Comparison of ENCODE assay signal across 9 cellular contexts in genomic region chr11:61947486-61948210, GRCh38. TPM values are rescaled to one million over a fixed set of nuclear protein-coding genes. Genes with fewer than 3 reads are reported as not detected.
DNase-seq lines count a peak whose midpoint lies in the region; ATAC-seq lines count a peak whose summit lies in the region.
"Had no signal": no experiment of that assay in that cellular context is flagged by ENCODE, and none has a peak within 500 bp of the region (broad histone marks: within the 10 kb centered on the region; RNA-seq: fewer than 3 reads in every experiment).

No MANE protein-coding gene starts in this region.

- no peaks in the 10 kb centered on the region for H3K36me3 Mint-ChIP-seq in activated CD4-positive, alpha-beta memory T cell treated with anti-CD3 and anti-CD28 coated beads, Interleukin-2, amount 10 ng/mL, durations not matched to agents 7 days and 5 days (ENCODE audit: low read depth)
- H3K36me3 Mint-ChIP-seq in memory B cell: no peaks in the 10 kb centered on the region
- no peaks in the 10 kb centered on the region for H3K36me3 Mint-ChIP-seq in stimulated activated effector memory CD8-positive, alpha-beta T cell treated with anti-CD3 and anti-CD28 coated beads, Interleukin-12 subunit alpha, Interleukin-12 subunit beta, amount 100 ng/mL, for 72 hours
- H3K36me3 Mint-ChIP-seq: IgD-negative memory B cell had no signal

- H3K27ac Mint-ChIP-seq in activated CD4-positive, alpha-beta memory T cell treated with anti-CD3 and anti-CD28 coated beads, Interleukin-2, amount 10 ng/mL, durations not matched to agents 7 days and 5 days: no peak overlapping the region
- H3K27ac Mint-ChIP-seq in memory B cell: no peak overlapping the region
- H3K27ac Mint-ChIP-seq in stimulated activated effector memory CD8-positive, alpha-beta T cell treated with anti-CD3 and anti-CD28 coated beads, Interleukin-12 subunit alpha, Interleukin-12 subunit beta, amount 100 ng/mL, for 72 hours: no peak overlapping the region

- peak; percentile 85 for ATAC-seq in memory B cell (ENCODE audit: low read depth)
- peak; percentile 75 for ATAC-seq in stimulated activated effector memory CD8-positive, alpha-beta T cell treated with anti-CD3 and anti-CD28 coated beads, Interleukin-12 subunit alpha, Interleukin-12 subunit beta, amount 100 ng/mL, for 72 hours
- no peak for ATAC-seq in HG03565 (IDR thresholded peaks at IDR 0.05; ENCODE audit: unreplicated experiment)

- DNase-seq in COLO829 (ENCODE audit: low spot score) (peak; percentile 93), HuH-7 (ENCODE audit: low spot score) (peak; percentile 98), NOMO-1 treated with DMSO at 0.1 percent for 48 hours (lab: John Stamatoyannopoulos, UW; ENCODE audit: unreplicated experiment) (peak; percentile 76), memory B cell (ENCODE audit: low spot score in 2 of 2) (peak; percentile 63 to 72)
- DNase-seq in activated CD4-positive, alpha-beta memory T cell treated with anti-CD3 and anti-CD28 coated beads, Interleukin-2, amount 10 ng/mL, durations not matched to agents 7 days and 5 days: peak; percentile 73
- DNase-seq in effector CD8-positive, alpha-beta T cell (lab: John Stamatoyannopoulos, UW): peak; percentile 30
- DNase-seq in stimulated activated effector memory CD8-positive, alpha-beta T cell treated with anti-CD3 and anti-CD28 coated beads, Interleukin-12 subunit alpha, Interleukin-12 subunit beta, amount 100 ng/mL, for 72 hours (ENCODE audit: low spot score in 2 of 2): peak; percentile 42 to 74

- H3K4me3 Mint-ChIP-seq in activated CD4-positive, alpha-beta memory T cell treated with anti-CD3 and anti-CD28 coated beads, Interleukin-2, amount 10 ng/mL, durations not matched to agents 7 days and 5 days: no peak overlapping the region
- no peak overlapping the region for H3K4me3 Mint-ChIP-seq in memory B cell
- no peak overlapping the region for H3K4me3 Mint-ChIP-seq in stimulated activated effector memory CD8-positive, alpha-beta T cell treated with anti-CD3 and anti-CD28 coated beads, Interleukin-12 subunit alpha, Interleukin-12 subunit beta, amount 100 ng/mL, for 72 hours

- CTCF ChIA-PET in activated CD4-positive, alpha-beta memory T cell treated with anti-CD3 and anti-CD28 coated beads, Interleukin-2, amount 10 ng/mL, durations not matched to agents 7 days and 5 days (lab: Charles Lee): interaction anchor here (0.7 to 7.9 kb wide), 28 partner anchors 11 to 477 kb away, joined by 3 to 96 read pairs (median 5); partner anchors contain the start of gene FTH1

- POLR2A ChIA-PET in activated CD4-positive, alpha-beta memory T cell treated with anti-CD3 and anti-CD28 coated beads, Interleukin-2, amount 10 ng/mL, durations not matched to agents 7 days and 5 days (lab: Charles Lee): interaction anchor here (0.5 to 1.7 kb wide), 3 partner anchors 20 to 150 kb away, joined by 3 to 5 read pairs (median 3); partner anchors contain the start of gene FTH1

- peaks cover 5% of the 10 kb centered on the region for H3K27me3 Mint-ChIP-seq in activated CD4-positive, alpha-beta memory T cell treated with anti-CD3 and anti-CD28 coated beads, Interleukin-2, amount 10 ng/mL, durations not matched to agents 7 days and 5 days
- peaks cover 4% of the 10 kb centered on the region for H3K27me3 Mint-ChIP-seq in memory B cell

- no peaks in the 10 kb centered on the region for H3K9me3 Mint-ChIP-seq in activated CD4-positive, alpha-beta memory T cell treated with anti-CD3 and anti-CD28 coated beads, Interleukin-2, amount 10 ng/mL, durations not matched to agents 7 days and 5 days
- H3K9me3 Mint-ChIP-seq in memory B cell: no peaks in the 10 kb centered on the region
- no peaks in the 10 kb centered on the region for H3K9me3 Mint-ChIP-seq in stimulated activated effector memory CD8-positive, alpha-beta T cell treated with anti-CD3 and anti-CD28 coated beads, Interleukin-12 subunit alpha, Interleukin-12 subunit beta, amount 100 ng/mL, for 72 hours
- H3K9me3 Mint-ChIP-seq: IgD-negative memory B cell had no signal

- H3K4me1 Mint-ChIP-seq in activated CD4-positive, alpha-beta memory T cell treated with anti-CD3 and anti-CD28 coated beads, Interleukin-2, amount 10 ng/mL, durations not matched to agents 7 days and 5 days: peaks cover 2% of the 10 kb centered on the region
- H3K4me1 Mint-ChIP-seq in memory B cell: peaks cover 11% of the 10 kb centered on the region
- H3K4me1 Mint-ChIP-seq in stimulated activated effector memory CD8-positive, alpha-beta T cell treated with anti-CD3 and anti-CD28 coated beads, Interleukin-12 subunit alpha, Interleukin-12 subunit beta, amount 100 ng/mL, for 72 hours: no peaks in the 10 kb centered on the region

RNA-seq across cellular contexts. Expression of gene BEST1, which starts 2.5 kb away (rescaled TPM):
- under 1 TPM; 0.25 to 0.30 TPM for total RNA-seq in activated CD4-positive, alpha-beta memory T cell treated with anti-CD3 and anti-CD28 coated beads, Interleukin-2, amount 10 ng/mL, durations not matched to agents 7 days and 5 days

RNA-seq across cellular contexts. Expression of gene FTH1, which starts 19.8 kb away (rescaled TPM):
- total RNA-seq in activated CD4-positive, alpha-beta memory T cell treated with anti-CD3 and anti-CD28 coated beads, Interleukin-2, amount 10 ng/mL, durations not matched to agents 7 days and 5 days: 1,000 to 10,000 TPM; 1,164 to 1,189 TPM

RNA-seq across cellular contexts. Expression of gene RAB3IL1, which starts 30.3 kb away (rescaled TPM):
- not detected for total RNA-seq in activated CD4-positive, alpha-beta memory T cell treated with anti-CD3 and anti-CD28 coated beads, Interleukin-2, amount 10 ng/mL, durations not matched to agents 7 days and 5 days

RNA-seq across cellular contexts. Expression of gene FADS3, which starts 56.3 kb away (rescaled TPM):
- 1 to 10 TPM; 5.2 to 5.4 TPM for total RNA-seq in activated CD4-positive, alpha-beta memory T cell treated with anti-CD3 and anti-CD28 coated beads, Interleukin-2, amount 10 ng/mL, durations not matched to agents 7 days and 5 days

Comparison
In these comparisons a context has a peak if more than half of its experiments do, and no peak if none do; other contexts are left out.
1. DNase-seq: peak in every context shown above with its lines; median percentile 98 in HuH-7; 93 in COLO829; 76 in NOMO-1 treated with DMSO at 0.1 percent for 48 hours; 73 in activated CD4-positive, alpha-beta memory T cell treated with anti-CD3 and anti-CD28 coated beads, Interleukin-2, amount 10 ng/mL, durations not matched to agents 7 days and 5 days; 68 in memory B cell; 58 in stimulated activated effector memory CD8-positive, alpha-beta T cell treated with anti-CD3 and anti-CD28 coated beads, Interleukin-12 subunit alpha, Interleukin-12 subunit beta, amount 100 ng/mL, for 72 hours; 30 in effector CD8-positive, alpha-beta T cell.